Comparison of ENCODE assay signal across 8 cellular contexts in genomic region chr1:247077768-247078314, GRCh38. TPM values are rescaled to one million over a fixed set of nuclear protein-coding genes. Genes with fewer than 3 reads are reported as not detected.
A peak's percentile ranks its signal among the peaks of the same experiment; 100 is the strongest.
DNase-seq lines count a peak whose midpoint lies in the region; ATAC-seq and TF ChIP-seq lines count a peak whose summit lies in the region.

No MANE protein-coding gene starts in this region.

- TF ChIP-seq CTCF in Loucy (conservative IDR thresholded peaks at IDR 0.05; ENCODE audit: low read length) (no peak), breast epithelium (IDR thresholded peaks at IDR 0.05) (no peak), lung (IDR thresholded peaks at IDR 0.05; ENCODE audit: control extremely low read depth, extremely low read depth) (no peak), uterus (IDR thresholded peaks at IDR 0.05) (no peak)

- peaks cover 52% of the 10 kb centered on the region for H3K79me2 ChIP-seq in Loucy (ENCODE audit: insufficient read depth, low read length)

- DNase-seq in AG08395 (ENCODE audit: low spot score) (peak; percentile 5), breast epithelium (ENCODE audit: low spot score in 2 of 2) (no peak), lung (ENCODE audit: low spot score) (no peak), uterus (no peak)

- no peaks in the 10 kb centered on the region for H3F3A ChIP-seq in Loucy (ENCODE audit: low read depth)

- H3K9me3 ChIP-seq in Loucy (ENCODE audit: insufficient read depth, low read depth, low read length): peaks cover 14% of the 10 kb centered on the region
- no peaks in the 10 kb centered on the region for H3K9me3 ChIP-seq in breast epithelium
- H3K9me3 ChIP-seq in lung (ENCODE audit: control insufficient read depth in 2 of 2, insufficient read depth in 1 of 2, low read length in 1 of 2): peaks cover 0 to 2% of the 10 kb centered on the region in 2 donors
- no peaks in the 10 kb centered on the region for H3K9me3 ChIP-seq in uterus

- H4K20me1 ChIP-seq in Loucy (ENCODE audit: insufficient read depth, low read length, poor library complexity, severe bottlenecking): peaks cover 10% of the 10 kb centered on the region

- peak overlapping the region; percentile 82 for H3K4me3 ChIP-seq in Loucy (ENCODE audit: low read length, poor library complexity, severe bottlenecking)
- H3K4me3 ChIP-seq in breast epithelium: peak overlapping the region; percentile 77 to 78 (median 77)
- H3K4me3 ChIP-seq in lung: peak overlapping the region; percentile 70
- H3K4me3 ChIP-seq in uterus: peak overlapping the region; percentile 73 to 85

- H3K36me3 ChIP-seq in Loucy (ENCODE audit: insufficient read depth, low read length): no peaks in the 10 kb centered on the region
- H3K36me3 ChIP-seq in breast epithelium: no peaks in the 10 kb centered on the region
- no peaks in the 10 kb centered on the region for H3K36me3 ChIP-seq in lung (ENCODE audit: control insufficient read depth in 2 of 2, insufficient read depth in 2 of 2, low read length in 2 of 2)
- no peaks in the 10 kb centered on the region for H3K36me3 ChIP-seq in uterus

- peak overlapping the region; percentile 88 for H3K4me2 ChIP-seq in Loucy (ENCODE audit: low read depth, low read length, poor library complexity, severe bottlenecking)

- H3K4me1 ChIP-seq in Loucy (ENCODE audit: insufficient read depth, low read length, poor library complexity, severe bottlenecking) (peaks cover 21% of the 10 kb centered on the region), breast epithelium (peaks cover 0 to 4% of the 10 kb centered on the region in 2 donors), lung (ENCODE audit: control insufficient read depth in 2 of 2, insufficient read depth in 2 of 2, low read length in 2 of 2) (peaks cover 2 to 3% of the 10 kb centered on the region in 2 donors), uterus (no peaks in the 10 kb centered on the region)

- H3K27ac ChIP-seq in breast epithelium (peak overlapping the region; percentile 83 to 87), lung (ENCODE audit: low read depth in 1 of 2, low read length in 1 of 2) (peak overlapping the region; percentile 83), uterus (peak overlapping the region; percentile 84 to 85)

- H3K27me3 ChIP-seq in Loucy (ENCODE audit: insufficient read depth, low read length, poor library complexity, severe bottlenecking): peaks cover 3% of the 10 kb centered on the region
- H3K27me3 ChIP-seq in breast epithelium: no peaks in the 10 kb centered on the region
- no peaks in the 10 kb centered on the region for H3K27me3 ChIP-seq in lung (ENCODE audit: control insufficient read depth, insufficient read depth)
- no peaks in the 10 kb centered on the region for H3K27me3 ChIP-seq in uterus

- WGBS in lung, 2 donors: 1% methylated on average over 13 of the region's 13 CpGs

- peak overlapping the region; percentile 93 for H2AFZ ChIP-seq in Loucy (ENCODE audit: low read length)

- intact Hi-C loops in breast epithelium (cut with DNase I; ENCODE audit: low total_unique reads): no loop called here
- intact Hi-C loops in uterus (cut with DNase I; ENCODE audit: low total_unique reads): no loop called here

- ATAC-seq in GM18907 (IDR thresholded peaks at IDR 0.05; ENCODE audit: unreplicated experiment): peak; percentile 23
- no peak for ATAC-seq in lung (ENCODE audit: insufficient read depth, low FRiP score)
- ATAC-seq in GM18868 (IDR thresholded peaks at IDR 0.05; ENCODE audit: unreplicated experiment): no peak
- no peak for ATAC-seq in HG03039 (IDR thresholded peaks at IDR 0.05; ENCODE audit: unreplicated experiment)

- no peaks in the 10 kb centered on the region for H3K9me2 ChIP-seq in Loucy (replicated peaks; ENCODE audit: low read depth, low read length)

- H3K9ac ChIP-seq in Loucy (ENCODE audit: low read depth, low read length, poor library complexity, severe bottlenecking): peak overlapping the region; percentile 91

- TF ChIP-seq POLR2A in breast epithelium (IDR thresholded peaks at IDR 0.05) (no peak), uterus (IDR thresholded peaks at IDR 0.05) (no peak)

RNA-seq across cellular contexts. Expression of gene ZNF670, which starts 0.8 kb away (rescaled TPM):
- total RNA-seq in breast epithelium: 1 to 10 TPM; 2.1 to 8.0 (median 4.9) TPM
- 1 to 10 TPM; 3.3 to 4.6 TPM for total RNA-seq in lung
- 1 to 10 TPM; 1.0 to 2.4 TPM for polyA plus RNA-seq in lung
- total RNA-seq in uterus: 1 to 10 TPM; 5.0 to 9.5 (median 7.4) TPM

RNA-seq across cellular contexts. Expression of gene ZNF669, which starts 26.3 kb away (rescaled TPM):
- 10 to 100 TPM in 2 of 3 donors, 1 to 10 TPM in 1; 5.9 to 11.7 (median 11.5) TPM for total RNA-seq in breast epithelium
- 1 to 10 TPM; 6.4 to 7.5 TPM for total RNA-seq in lung
- 1 to 10 TPM; 4.5 to 4.7 TPM for polyA plus RNA-seq in lung
- 10 to 100 TPM in 3 of 4 donors, 1 to 10 TPM in 1; 2.3 to 25.0 (median 14.8) TPM for total RNA-seq in uterus
